1 cellular context compared by ENCODE assay signal in genomic region chr17:10025976-10026785, GRCh38.
TF ChIP-seq lines count a peak whose summit lies in the region.

No MANE protein-coding gene starts in this region.

TF ChIP-seq in GM23338, 12 proteins besides CTCF, POLR2A, EP300 and RAD21 (continued from another document):
- TF ChIP-seq REST (IDR thresholded peaks at IDR 0.05; ENCODE audit: unreplicated experiment) (no peak), EZH2phosphoT487 (IDR thresholded peaks at IDR 0.05; ENCODE audit: unreplicated experiment) (no peak), CREB1 (CRISPR knock-in tag; IDR thresholded peaks at IDR 0.05; ENCODE audit: low read depth) (no peak), ZNF331 (CRISPR knock-in tag; IDR thresholded peaks at IDR 0.05; ENCODE audit: low read depth) (no peak), POLR2AphosphoS5 (IDR thresholded peaks at IDR 0.05; ENCODE audit: low read depth) (no peak), EZH2 (IDR thresholded peaks at IDR 0.05; ENCODE audit: low read depth, unreplicated experiment) (no peak), NANOG (IDR thresholded peaks at IDR 0.05; ENCODE audit: borderline replicate concordance) (no peak), ETS1 (IDR thresholded peaks at IDR 0.05) (no peak), ZNF114 (CRISPR knock-in tag; IDR thresholded peaks at IDR 0.05) (no peak)
TF ChIP-seq in GM23338: peak in this region for 0.
